Comparison of ENCODE assay signal across 16 cellular contexts in the genomic region with DNA sequence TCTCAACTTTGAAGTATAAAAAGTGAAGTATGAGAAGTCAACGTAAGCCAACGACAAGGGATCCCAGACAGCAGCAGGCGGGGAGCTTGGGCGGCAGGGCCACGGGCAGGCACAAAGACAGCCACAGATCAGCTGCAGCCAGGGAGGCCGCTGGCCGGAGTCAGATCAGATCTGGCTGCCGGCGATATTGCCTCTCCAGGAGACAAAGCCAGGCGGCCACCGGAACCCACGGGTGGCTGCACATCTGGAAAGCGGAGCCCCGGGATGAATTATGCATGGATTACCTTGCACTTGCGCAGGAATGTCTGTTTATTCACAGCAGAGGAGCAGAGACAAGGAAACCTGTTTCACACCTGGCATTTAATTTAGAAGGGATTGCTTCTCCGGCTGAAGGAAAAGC.
"Had no signal": no experiment of that assay in that cellular context is flagged by ENCODE, and none has a peak within 500 bp of the region (broad histone marks: within the 10 kb centered on the region; RNA-seq: fewer than 3 reads in every experiment).

No MANE protein-coding gene starts in this region.

- FAIRE-seq: frontal cortex, TTC549 had no signal

- DNase-seq: activated CD4-positive, alpha-beta T cell treated with anti-CD3 and anti-CD28 coated beads, Interleukin-2, amount 50 U/mL, for 4 hours; activated CD8-positive, alpha-beta memory T cell treated with anti-CD3 and anti-CD28 coated beads, Interleukin-2, amount 10 ng/mL, durations not matched to agents 7 days and 5 days; activated effector memory CD4-positive, alpha-beta T cell treated with Interleukin-2 at 50 U/mL for 16 hours; activated T-cell treated with anti-CD3 and anti-CD28 coated beads, Interleukin-2, amount 50 U/mL, for 24 hours; anterior cingulate cortex; mammary epithelial cell; mucosa of descending colon; naive thymus-derived CD8-positive, alpha-beta T cell; stimulated activated CD4-positive, alpha-beta T cell treated with anti-CD3 and anti-CD28 coated beads, Interleukin-15, amount 100 ng/mL, for 24 hours; stimulated activated CD4-positive, alpha-beta T cell treated with anti-CD3 and anti-CD28 coated beads, Interleukin-4, amount 100 ng/mL, for 4 hours; stimulated activated naive CD8-positive, alpha-beta T cell treated with anti-CD3 and anti-CD28 coated beads, Interleukin-15, amount 100 ng/mL, for 72 hours had no signal

- H3K36me3 ChIP-seq: thoracic aorta had no signal

- H3K9me3 ChIP-seq: mucosa of descending colon, thoracic aorta had no signal

- H3K4me3 ChIP-seq: mucosa of descending colon, thoracic aorta had no signal

- H3K27ac ChIP-seq: thoracic aorta had no signal

- ATAC-seq: activated CD4-positive, CD25-positive, alpha-beta regulatory T cell treated with anti-CD3 and anti-CD28 coated beads, Interleukin-2, amount 50 U/mL, for 24 hours; activated CD8-positive, alpha-beta memory T cell treated with anti-CD3 and anti-CD28 coated beads, Interleukin-2, amount 10 ng/mL, durations not matched to agents 7 days and 5 days; activated naive CD4-positive, alpha-beta T cell treated with anti-CD3 and anti-CD28 coated beads, Interleukin-2, amount 50 U/mL, for 72 hours; mucosa of descending colon; naive thymus-derived CD8-positive, alpha-beta T cell had no signal
